In genomic region chr7:39324134-39324760, GRCh38 we compare ENCODE assay signal across 15 cellular contexts.
DNase-seq lines count a peak whose midpoint lies in the region; ATAC-seq, FAIRE-seq and TF ChIP-seq lines count a peak whose summit lies in the region.
"Had no signal": no experiment of that assay in that cellular context is flagged by ENCODE, and none has a peak within 500 bp of the region (broad histone marks: within the 10 kb centered on the region; RNA-seq: fewer than 3 reads in every experiment).

No MANE protein-coding gene starts in this region.

- no peak overlapping the region for H3K4me2 ChIP-seq in GM12878 (ENCODE audit: control insufficient read depth, insufficient read depth)
- H3K4me2 ChIP-seq: A549 had no signal

- DNase-seq in MV-4-11 (lab: John Stamatoyannopoulos, UW), result peak; percentile 97
- no peak for DNase-seq in GM12878 (ENCODE audit: low read depth, low spot score)
- no peak for DNase-seq in dedifferentiated amniotic fluid mesenchymal stem cell (ENCODE audit: extremely low spot score)
- DNase-seq in GM12892 (ENCODE audit: insufficient read length), result no peak
- DNase-seq: BE2C; CD4-positive, alpha-beta memory T cell; DMS79; GM23248 had no signal

- POLR2A ChIA-PET in GM12878 (lab: Charles Lee), result no interaction called here

- no peaks in the 10 kb centered on the region for H4K20me1 ChIP-seq in GM12878 (ENCODE audit: control insufficient read depth, insufficient read depth)

- no peak overlapping the region for H3K27ac ChIP-seq in GM12878 (ENCODE audit: control insufficient read depth, insufficient read depth)
- H3K27ac ChIP-seq: A549, C4-2B, GM23248, HL-60 had no signal

- FAIRE-seq in GM12878 (lab: Jason Lieb, UNC) (no peak), GM12892 (lab: Jason Lieb, UNC) (no peak)
- FAIRE-seq: A549, H54 had no signal

- no peak overlapping the region for H3K4me3 ChIP-seq in GM12878
- H3K4me3 ChIP-seq: A549, GM23248 had no signal

- no peak for TF ChIP-seq CTCF in GM12878 (IDR thresholded peaks at IDR 0.05 in 2 of 3, conservative IDR thresholded peaks at IDR 0.05 in 1 of 3; ENCODE audit: control insufficient read depth in 2 of 3, extremely low read depth in 1 of 3, insufficient read depth in 1 of 3, low read depth in 3 of 3, low read length in 3 of 3)

- TF ChIP-seq RAD21 in Ishikawa (IDR thresholded peaks at IDR 0.05; ENCODE audit: low read depth) (no peak), GM12878 (IDR thresholded peaks at IDR 0.05; ENCODE audit: insufficient read depth, low read depth, low read length) (no peak)

- TF ChIP-seq EP300 in Ishikawa (IDR thresholded peaks at IDR 0.05; ENCODE audit: borderline replicate concordance) (no peak), GM12878 (IDR thresholded peaks at IDR 0.05; ENCODE audit: borderline replicate concordance in 1 of 2, control insufficient read depth in 1 of 2, low read depth in 2 of 2, low read length in 2 of 2) (no peak)

- no peaks in the 10 kb centered on the region for H3K4me1 ChIP-seq in GM12878 (ENCODE audit: control insufficient read depth, insufficient read depth, low read length)
- H3K4me1 ChIP-seq: A549, BE2C had no signal

- SMC1A ChIA-PET in GM12878 (lab: Charles Lee; ENCODE audit: uncharacterized antibody, unreplicated experiment), result interaction anchor here (1.4 kb wide), 1 partner anchor 10 kb away, joined by 3 read pairs; no protein-coding TSS in a partner anchor

- H3K9ac ChIP-seq in GM12878 (ENCODE audit: control insufficient read depth, insufficient read depth, low read length), result no peak overlapping the region
- H3K9ac ChIP-seq: GM23248 had no signal

- no peaks in the 10 kb centered on the region for H3K79me2 ChIP-seq in GM12878 (ENCODE audit: control insufficient read depth, insufficient read depth, low read length)

- no TSS peak for BruUV-seq in GM12878 (replicated peaks; lab: Mats Ljungman, UMichigan)

- CTCF ChIA-PET in GM12878 (lab: Yijun Ruan, JAX), result interaction anchor here (0.6 to 1.1 kb wide), 2 partner anchors 52 to 82 kb away, joined by 3 read pairs; no protein-coding TSS in a partner anchor

- no peak for ATAC-seq in GM12878
- ATAC-seq in GM21360 (IDR thresholded peaks at IDR 0.05; ENCODE audit: unreplicated experiment), result no peak
- ATAC-seq: A549, HCT116 had no signal

- no peak overlapping the region for H2AFZ ChIP-seq in GM12878 (ENCODE audit: control insufficient read depth, low read depth, low read length)
- H2AFZ ChIP-seq: GM23248 had no signal

- RAD21 ChIA-PET in GM12878 (lab: Charles Lee; ENCODE audit: unreplicated experiment), result no interaction called here

- intact Hi-C loops in GM12878 (cut with micrococcal nuclease; ENCODE audit: unreplicated experiment), result no loop called here

- in situ Hi-C loops in GM12878 (cut with MboI), result no loop called here

- no peaks in the 10 kb centered on the region for H3K27me3 ChIP-seq in GM12878 (replicated peaks in 1 of 2; ENCODE audit: control insufficient read depth in 2 of 2, insufficient read depth in 2 of 2, low read length in 1 of 2)

- peaks cover 4% of the 10 kb centered on the region; the same call in 2 of the 3 replicates for H3K9me3 ChIP-seq in GM12878 (replicated peaks; ENCODE audit: control insufficient read depth, insufficient read depth, low read length)
- H3K9me3 ChIP-seq: A549, BE2C had no signal

- no peaks in the 10 kb centered on the region for H3K36me3 ChIP-seq in GM12878 (ENCODE audit: control insufficient read depth in 2 of 2, insufficient read depth in 2 of 2, low read length in 1 of 2)
- H3K36me3 ChIP-seq: BE2C had no signal

- 48% methylated on average over 4 of the region's 4 CpGs for WGBS in GM12878 (ENCODE audit: insufficient coverage, insufficient replicate concordance, low lambda C conversion rate, missing lambda C conversion rate)

- TF ChIP-seq POLR2A in GM12878 (IDR thresholded peaks at IDR 0.05; ENCODE audit: low read depth, low read length), result no peak
- TF ChIP-seq POLR2A in GM12892 (IDR thresholded peaks at IDR 0.05; ENCODE audit: low read depth, low read length), result no peak

TF ChIP-seq in Ishikawa, 13 proteins besides CTCF, POLR2A, EP300 and RAD21:
- no peak for TF ChIP-seq CEBPB (IDR thresholded peaks at IDR 0.05)
- TF ChIP-seq, protein P1, sequence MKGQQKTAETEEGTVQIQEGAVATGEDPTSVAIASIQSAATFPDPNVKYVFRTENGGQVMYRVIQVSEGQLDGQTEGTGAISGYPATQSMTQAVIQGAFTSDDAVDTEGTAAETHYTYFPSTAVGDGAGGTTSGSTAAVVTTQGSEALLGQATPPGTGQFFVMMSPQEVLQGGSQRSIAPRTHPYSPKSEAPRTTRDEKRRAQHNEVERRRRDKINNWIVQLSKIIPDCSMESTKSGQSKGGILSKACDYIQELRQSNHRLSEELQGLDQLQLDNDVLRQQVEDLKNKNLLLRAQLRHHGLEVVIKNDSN (IDR thresholded peaks at IDR 0.05), result peak; percentile 64; the same call in 1 of the 2 replicates

TF ChIP-seq in GM12878, 131 proteins besides CTCF, POLR2A, EP300 and RAD21:
- no peak for TF ChIP-seq BHLHE40 (IDR thresholded peaks at IDR 0.05; ENCODE audit: borderline replicate concordance in 1 of 2, low read depth in 2 of 2, low read length in 1 of 2)
- TF ChIP-seq, protein P1 (IDR thresholded peaks at IDR 0.05; ENCODE audit: borderline replicate concordance, extremely low read length, insufficient read depth, low read depth, low read length), result peak; percentile 54
TF ChIP-seq in GM12878: peak in this region for 1.
